8 cellular contexts compared by ENCODE assay signal in genomic region chrX:14029425-14030247, GRCh38. TPM values are rescaled to one million over a fixed set of nuclear protein-coding genes. Genes with fewer than 3 reads are reported as not detected.
A peak's percentile ranks its signal among the peaks of the same experiment; 100 is the strongest.
DNase-seq lines count a peak whose midpoint lies in the region; ATAC-seq and TF ChIP-seq lines count a peak whose summit lies in the region.

TSS of gene GEMIN8 (minus strand) at chrX:14029892. CDS start at chrX:14021478, 8,414 bp downstream.

- CTCF ChIA-PET in activated CD4-positive, alpha-beta T cell treated with anti-CD3 and anti-CD28 coated beads for 36 hours (lab: Charles Lee): interaction anchor here (0.6 to 1.7 kb wide), 4 partner anchors 14 to 341 kb away, joined by 3 to 5 read pairs (median 4); partner anchors contain the start of gene RAB9A

- no peak for TF ChIP-seq CTCF in AG09319 (IDR thresholded peaks at IDR 0.05; ENCODE audit: low read depth, low read length)
- TF ChIP-seq CTCF in choroid plexus epithelial cell (conservative IDR thresholded peaks at IDR 0.05; ENCODE audit: low read depth, low read length): no peak

- intact Hi-C loops in activated CD4-positive, alpha-beta T cell treated with anti-CD3 and anti-CD28 coated beads for 36 hours (cut with DNase I, micrococcal nuclease): loop anchor here (1.0 to 10.0 kb wide), 12 partner anchors 287 to 1305 kb away; partner anchors contain the start of genes PIGA (in 2 of the 2), TCEANC (in 2 of the 2), FANCB (in 1 of the 2) and MOSPD2 (in 1 of the 2)

- peaks cover 2% of the 10 kb centered on the region for H3K27me3 Mint-ChIP-seq in activated CD4-positive, alpha-beta T cell treated with anti-CD3 and anti-CD28 coated beads for 36 hours

- ATAC-seq in GM19023 (IDR thresholded peaks at IDR 0.05; ENCODE audit: unreplicated experiment) (peak; percentile 90), HG03342 (IDR thresholded peaks at IDR 0.05; ENCODE audit: unreplicated experiment) (peak; percentile 85)
- ATAC-seq in activated CD4-positive, alpha-beta T cell treated with anti-CD3 and anti-CD28 coated beads for 36 hours: peak; percentile 75

- peak within 1 kb of the TSS; percentile 100 for H3K27ac Mint-ChIP-seq in activated CD4-positive, alpha-beta T cell treated with anti-CD3 and anti-CD28 coated beads for 36 hours

- peaks cover 2% of the 10 kb centered on the region for H3K36me3 Mint-ChIP-seq in activated CD4-positive, alpha-beta T cell treated with anti-CD3 and anti-CD28 coated beads for 36 hours (ENCODE audit: low read depth)

- DNase-seq in AG09319 (ENCODE audit: extremely low read depth, low read depth) (peak; percentile 82), NCI-H460 (ENCODE audit: extremely low read depth, low read depth) (peak; percentile 86), choroid plexus epithelial cell (ENCODE audit: low read depth) (peak; percentile 89), kidney tubule cell (ENCODE audit: low spot score) (peak; percentile 94)
- DNase-seq in activated CD4-positive, alpha-beta T cell treated with anti-CD3 and anti-CD28 coated beads for 36 hours: peak; percentile 90
- peak; percentile 52 to 76 (median 68) for DNase-seq in stimulated activated CD4-positive, alpha-beta T cell treated with anti-CD3 and anti-CD28 coated beads, Interleukin-1b, Interleukin-23, amount 100 ng/mL, for 24 hours (ENCODE audit: low read depth in 4 of 4, low spot score in 1 of 4)

- H3K4me3 Mint-ChIP-seq in activated CD4-positive, alpha-beta T cell treated with anti-CD3 and anti-CD28 coated beads for 36 hours: peak within 1 kb of the TSS; percentile 87

- no peaks in the 10 kb centered on the region for H3K9me3 Mint-ChIP-seq in activated CD4-positive, alpha-beta T cell treated with anti-CD3 and anti-CD28 coated beads for 36 hours (ENCODE audit: low read depth)

- peak within 1 kb of the TSS; percentile 72 for H3K4me3 ChIP-seq in choroid plexus epithelial cell (ENCODE audit: low read depth, low read length)

- POLR2A ChIA-PET in activated CD4-positive, alpha-beta T cell treated with anti-CD3 and anti-CD28 coated beads for 36 hours (lab: Charles Lee): interaction anchor here (0.6 kb wide), 1 partner anchor 360 kb away, joined by 3 read pairs; no protein-coding TSS in a partner anchor

- peaks cover 40% of the 10 kb centered on the region for H3K4me1 Mint-ChIP-seq in activated CD4-positive, alpha-beta T cell treated with anti-CD3 and anti-CD28 coated beads for 36 hours

RNA-seq across cellular contexts. Expression of gene GEMIN8, which starts in this region (rescaled TPM):
- total RNA-seq in NCI-H460 (2014; rRNA removed; shearing (Covaris generic)): 26.8 and 29.6 TPM in 2 replicates
- 27.3 and 29.0 TPM in 2 replicates for polyA plus RNA-seq in NCI-H460 (2014; cell fraction: nucleus; rRNA removed)
- total RNA-seq in activated CD4-positive, alpha-beta T cell treated with anti-CD3 and anti-CD28 coated beads for 36 hours: 10 to 100 TPM; 14.9 to 15.6 TPM

Comparison
In these comparisons a context has a peak if more than half of its experiments do, and no peak if none do; other contexts are left out.
1. Peak in every context shown above with its lines: DNase-seq, ATAC-seq and H3K4me3 ChIP-seq.